In the genomic region with DNA sequence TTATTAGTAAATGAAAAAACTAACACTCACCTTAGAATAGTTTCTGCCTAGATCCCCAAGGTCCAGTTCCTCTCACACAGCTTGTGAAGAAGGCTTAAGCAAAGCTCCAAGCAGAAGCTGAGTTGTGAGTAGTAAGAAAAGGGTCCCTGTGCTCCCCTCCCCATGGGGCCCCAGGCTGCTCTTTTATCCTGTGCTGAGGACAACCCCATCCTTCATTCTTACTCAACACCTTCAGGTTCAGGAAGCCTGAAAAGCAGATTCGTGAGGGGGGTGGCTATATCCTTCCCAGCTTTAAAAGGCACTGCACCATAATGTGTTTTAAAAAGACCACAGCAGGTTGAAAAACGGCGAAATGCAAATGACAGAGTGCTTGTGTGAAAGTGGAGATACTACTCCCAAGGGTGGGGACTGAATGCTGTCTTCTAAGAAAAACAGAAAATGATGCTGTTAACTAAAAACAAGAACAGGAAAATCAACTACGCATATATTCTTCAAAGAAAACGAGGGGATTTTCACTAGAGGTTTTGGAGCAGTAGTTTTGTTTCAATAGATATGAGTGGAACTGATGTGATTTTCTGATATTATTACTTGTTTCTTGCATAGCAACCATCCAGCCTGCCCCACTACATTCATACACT, we compare ENCODE assay signal across 14 cellular contexts.
DNase-seq lines count a peak whose midpoint lies in the region; ATAC-seq and TF ChIP-seq lines count a peak whose summit lies in the region.
"Had no signal": no experiment of that assay in that cellular context is flagged by ENCODE, and none has a peak within 500 bp of the region (broad histone marks: within the 10 kb centered on the region; RNA-seq: fewer than 3 reads in every experiment).

No MANE protein-coding gene starts in this region.

- H3K36me3 Mint-ChIP-seq in activated T-helper 17 cell treated with anti-CD3 and anti-CD28 coated beads, Interleukin-2, amount 50 U/mL, for 72 hours (ENCODE audit: low read depth): no peaks in the 10 kb centered on the region

- H3K9me3 Mint-ChIP-seq in activated T-helper 17 cell treated with anti-CD3 and anti-CD28 coated beads, Interleukin-2, amount 50 U/mL, for 72 hours: no peaks in the 10 kb centered on the region

- H3K27me3 Mint-ChIP-seq in activated T-helper 17 cell treated with anti-CD3 and anti-CD28 coated beads, Interleukin-2, amount 50 U/mL, for 72 hours: no peaks in the 10 kb centered on the region

- intact Hi-C loops in left cardiac atrium (cut with DNase I): no loop called here

- peaks cover 13% of the 10 kb centered on the region for H3K4me1 Mint-ChIP-seq in activated T-helper 17 cell treated with anti-CD3 and anti-CD28 coated beads, Interleukin-2, amount 50 U/mL, for 72 hours

- TF ChIP-seq CTCF in GM20000 (IDR thresholded peaks at IDR 0.05; ENCODE audit: extremely low read depth, missing control alignments): no peak

- peak; percentile 58 for ATAC-seq in GM18868 (IDR thresholded peaks at IDR 0.05; ENCODE audit: unreplicated experiment)
- peak; percentile 82 for ATAC-seq in HG02884 (IDR thresholded peaks at IDR 0.05; ENCODE audit: unreplicated experiment)
- peak; percentile 90 for ATAC-seq in activated T-helper 17 cell treated with anti-CD3 and anti-CD28 coated beads, Interleukin-2, amount 50 U/mL, for 72 hours (replicated peaks)
- no peak for ATAC-seq in SK-N-SH treated with all-trans-retinoic acid at 6 μM for 48 hours
- no peak for ATAC-seq in GM18909 (IDR thresholded peaks at IDR 0.05; ENCODE audit: poor library complexity, unreplicated experiment)
- ATAC-seq in left cardiac atrium: no peak
- ATAC-seq: HCT116, left lung had no signal

- H3K4me3 Mint-ChIP-seq in activated T-helper 17 cell treated with anti-CD3 and anti-CD28 coated beads, Interleukin-2, amount 50 U/mL, for 72 hours: peak overlapping the region; percentile 55

- H3K27ac Mint-ChIP-seq in activated T-helper 17 cell treated with anti-CD3 and anti-CD28 coated beads, Interleukin-2, amount 50 U/mL, for 72 hours: peak overlapping the region; percentile 16

- DNase-seq in GM20000 (ENCODE audit: low spot score) (peak; percentile 24), NCI-H69 (lab: John Stamatoyannopoulos, UW) (no peak), left cardiac atrium (no peak)
- DNase-seq: activated gamma-delta T cell treated with Interleukin-2 at 50 U/mL for 16 hours, caudate nucleus, hippocampal formation, left lung, NCI-H187 treated with DMSO at 0.1 percent for 48 hours had no signal

TF ChIP-seq in SK-N-SH treated with all-trans-retinoic acid at 6 μM for 48 hours, 23 proteins besides CTCF, POLR2A, EP300 and RAD21:
- no peak for TF ChIP-seq SNAI2 (CRISPR knock-in tag; IDR thresholded peaks at IDR 0.05)
- no peak for TF ChIP-seq ZNF8 (CRISPR knock-in tag; IDR thresholded peaks at IDR 0.05)
- TF ChIP-seq GLIS3 (CRISPR knock-in tag; IDR thresholded peaks at IDR 0.05): no peak
- no peak for TF ChIP-seq TSHZ2 (CRISPR knock-in tag; IDR thresholded peaks at IDR 0.05)
- TF ChIP-seq RARB (CRISPR knock-in tag; IDR thresholded peaks at IDR 0.05): no peak
- TF ChIP-seq CSRNP3 (CRISPR knock-in tag; IDR thresholded peaks at IDR 0.05): no peak
- TF ChIP-seq ZNF565 (CRISPR knock-in tag; conservative IDR thresholded peaks at IDR 0.05; ENCODE audit: low read depth): no peak
- TF ChIP-seq CSDC2 (CRISPR knock-in tag; IDR thresholded peaks at IDR 0.05): no peak
- TF ChIP-seq ZC3H10 (CRISPR knock-in tag; IDR thresholded peaks at IDR 0.05): no peak

Comparison
In these comparisons a context has a peak if more than half of its experiments do, and no peak if none do; other contexts are left out.
1. ATAC-seq: peak in GM18868 (single experiment), HG02884 (single experiment) and activated T-helper 17 cell treated with anti-CD3 and anti-CD28 coated beads, Interleukin-2, amount 50 U/mL, for 72 hours (single experiment); none in SK-N-SH treated with all-trans-retinoic acid at 6 μM for 48 hours (single experiment), GM18909 (single experiment) and left cardiac atrium (0 of 2).